ENCODE assay signal across 1 cellular context in the genomic region with DNA sequence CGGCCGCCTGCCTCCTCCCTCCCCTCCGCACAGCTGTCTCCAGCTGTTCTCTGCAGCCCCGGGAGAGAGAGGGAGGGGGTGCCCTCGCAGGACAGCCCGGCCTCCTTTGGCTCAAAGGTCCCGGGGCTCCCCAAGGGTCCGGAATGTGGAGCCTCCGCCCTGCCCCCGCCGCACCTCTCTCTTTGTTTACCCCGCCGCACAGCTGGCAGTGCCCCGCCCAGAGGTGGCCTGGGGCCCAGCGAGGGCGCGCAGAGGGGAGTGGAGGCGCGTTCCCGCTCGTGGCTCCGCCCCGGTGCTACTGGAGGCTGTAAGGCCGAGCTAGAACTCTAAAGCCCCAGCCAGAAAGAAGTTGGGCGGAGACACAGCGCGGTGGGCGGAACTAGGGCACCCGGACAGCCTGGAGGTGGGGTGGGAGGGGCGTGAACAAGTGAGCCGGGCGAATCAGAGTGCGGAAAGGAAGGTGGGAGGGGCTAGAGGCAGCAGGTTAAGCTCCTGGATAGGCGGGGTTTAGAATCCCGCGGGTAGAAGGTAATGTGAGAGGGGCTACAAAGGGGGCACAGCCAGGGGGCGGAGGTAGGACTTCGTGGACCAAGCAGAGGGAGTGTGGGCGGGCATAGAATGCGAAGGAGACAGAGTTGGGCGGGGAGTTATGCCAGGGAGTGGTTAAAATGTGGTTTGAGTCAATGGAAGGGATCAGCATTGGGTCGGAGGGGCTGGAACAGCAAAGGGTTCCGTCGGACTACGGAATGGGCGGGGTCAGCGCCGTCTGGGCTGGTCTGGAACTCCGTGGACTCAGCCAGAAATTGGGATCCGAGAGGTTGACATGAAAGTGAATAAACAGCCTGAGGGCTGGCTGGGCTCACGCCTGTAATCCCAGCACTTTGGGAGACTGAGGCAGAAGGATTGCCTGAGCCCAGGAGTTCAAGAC.
TF ChIP-seq lines count a peak whose summit lies in the region.

No MANE protein-coding gene starts in this region.

TF ChIP-seq in HEK293, 187 proteins besides CTCF, POLR2A, EP300 and RAD21 (continued from another document and continues in another):
- TF ChIP-seq, protein P1, sequence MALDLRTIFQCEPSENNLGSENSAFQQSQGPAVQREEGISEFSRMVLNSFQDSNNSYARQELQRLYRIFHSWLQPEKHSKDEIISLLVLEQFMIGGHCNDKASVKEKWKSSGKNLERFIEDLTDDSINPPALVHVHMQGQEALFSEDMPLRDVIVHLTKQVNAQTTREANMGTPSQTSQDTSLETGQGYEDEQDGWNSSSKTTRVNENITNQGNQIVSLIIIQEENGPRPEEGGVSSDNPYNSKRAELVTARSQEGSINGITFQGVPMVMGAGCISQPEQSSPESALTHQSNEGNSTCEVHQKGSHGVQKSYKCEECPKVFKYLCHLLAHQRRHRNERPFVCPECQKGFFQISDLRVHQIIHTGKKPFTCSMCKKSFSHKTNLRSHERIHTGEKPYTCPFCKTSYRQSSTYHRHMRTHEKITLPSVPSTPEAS (tag by site-specific recombination; IDR thresholded peaks at IDR 0.05) = no peak; the same call in 1 of the 2 replicates
- TF ChIP-seq ZNF776 (tag by site-specific recombination; IDR thresholded peaks at IDR 0.05; ENCODE audit: borderline replicate concordance) (no peak), MYNN (tag by site-specific recombination; IDR thresholded peaks at IDR 0.05; ENCODE audit: borderline replicate concordance) (no peak), KLF9 (tag by site-specific recombination; IDR thresholded peaks at IDR 0.05; ENCODE audit: low read depth) (peak; percentile 99), ZNF792 (tag by site-specific recombination; IDR thresholded peaks at IDR 0.05) (peak; percentile 33; the same call in 1 of the 2 replicates), ZNF530 (tag by site-specific recombination; IDR thresholded peaks at IDR 0.05; ENCODE audit: low read depth) (no peak), ZNF48 (tag by site-specific recombination; IDR thresholded peaks at IDR 0.05) (no peak), KLF16 (tag by site-specific recombination; IDR thresholded peaks at IDR 0.05) (peak; percentile 84), ZNF660 (tag by site-specific recombination; IDR thresholded peaks at IDR 0.05) (peak; percentile 92), ZNF274 (IDR thresholded peaks at IDR 0.05; ENCODE audit: low read length) (no peak), ZNF274 (tag by site-specific recombination; IDR thresholded peaks at IDR 0.05; ENCODE audit: borderline replicate concordance) (0 out of 2 replicates have a peak, but pooled peaks have one; percentile 27), IKZF3 (tag by site-specific recombination; IDR thresholded peaks at IDR 0.05) (peak; percentile 74), SP2 (tag by site-specific recombination; IDR thresholded peaks at IDR 0.05) (peak; percentile 100), ZNF248 (tag by site-specific recombination; IDR thresholded peaks at IDR 0.05) (no peak), ZNF311 (tag by site-specific recombination; IDR thresholded peaks at IDR 0.05; ENCODE audit: borderline replicate concordance) (no peak), ZNF549 (tag by site-specific recombination; IDR thresholded peaks at IDR 0.05) (no peak), ZNF302 (tag by site-specific recombination; IDR thresholded peaks at IDR 0.05; ENCODE audit: low read depth) (no peak), YY1 (tag by site-specific recombination; IDR thresholded peaks at IDR 0.05) (no peak; the same call in 1 of the 2 replicates), MZF1 (tag by site-specific recombination; IDR thresholded peaks at IDR 0.05; ENCODE audit: borderline replicate concordance) (no peak), ZNF629 (tag by site-specific recombination; IDR thresholded peaks at IDR 0.05) (peak; percentile 70), ZNF354C (tag by site-specific recombination; IDR thresholded peaks at IDR 0.05; ENCODE audit: borderline replicate concordance, low read depth) (no peak), ZNF391 (tag by site-specific recombination; IDR thresholded peaks at IDR 0.05; ENCODE audit: borderline replicate concordance, low read depth) (peak; percentile 80), GLI4 (tag by site-specific recombination; IDR thresholded peaks at IDR 0.05) (no peak), ZNF791 (tag by site-specific recombination; IDR thresholded peaks at IDR 0.05) (0 out of 2 replicates have a peak, but pooled peaks have one; percentile 48), ZNF843 (tag by site-specific recombination; IDR thresholded peaks at IDR 0.05) (peak; percentile 56), ZNF600 (tag by site-specific recombination; IDR thresholded peaks at IDR 0.05) (peak; percentile 71), ZBTB17 (tag by site-specific recombination; IDR thresholded peaks at IDR 0.05) (peak; percentile 92), SCRT1 (tag by site-specific recombination; IDR thresholded peaks at IDR 0.05; ENCODE audit: borderline replicate concordance) (0 out of 2 replicates have a peak, but pooled peaks have one; percentile 26), ZNF341 (tag by site-specific recombination; IDR thresholded peaks at IDR 0.05; ENCODE audit: low read depth) (peak; percentile 97), YY2 (tag by site-specific recombination; IDR thresholded peaks at IDR 0.05) (0 out of 2 replicates have a peak, but pooled peaks have one; percentile 27), ZNF121 (tag by site-specific recombination; IDR thresholded peaks at IDR 0.05) (no peak), ZNF76 (tag by site-specific recombination; IDR thresholded peaks at IDR 0.05; ENCODE audit: borderline replicate concordance, low read depth) (peak; percentile 40), OSR2 (tag by site-specific recombination; IDR thresholded peaks at IDR 0.05) (peak; percentile 77), HOXD13 (CRISPR knock-in tag; IDR thresholded peaks at IDR 0.05; ENCODE audit: borderline replicate concordance) (no peak), ZNF561 (tag by site-specific recombination; IDR thresholded peaks at IDR 0.05; ENCODE audit: borderline replicate concordance) (peak; percentile 85), ZNF223 (tag by site-specific recombination; IDR thresholded peaks at IDR 0.05) (peak; percentile 93), ZIC2 (tag by site-specific recombination; IDR thresholded peaks at IDR 0.05) (peak; percentile 100), KLF1 (tag by site-specific recombination; IDR thresholded peaks at IDR 0.05) (peak; percentile 100), ZNF623 (tag by site-specific recombination; IDR thresholded peaks at IDR 0.05) (0 out of 2 replicates have a peak, but pooled peaks have one; percentile 44), TCF7L2 (IDR thresholded peaks at IDR 0.05; ENCODE audit: borderline replicate concordance, low read depth, low read length) (no peak), SALL2 (tag by site-specific recombination; IDR thresholded peaks at IDR 0.05; ENCODE audit: borderline replicate concordance) (no peak), OVOL3 (tag by site-specific recombination; IDR thresholded peaks at IDR 0.05) (peak; percentile 59; the same call in 1 of the 2 replicates)
- TF ChIP-seq, protein P2, sequence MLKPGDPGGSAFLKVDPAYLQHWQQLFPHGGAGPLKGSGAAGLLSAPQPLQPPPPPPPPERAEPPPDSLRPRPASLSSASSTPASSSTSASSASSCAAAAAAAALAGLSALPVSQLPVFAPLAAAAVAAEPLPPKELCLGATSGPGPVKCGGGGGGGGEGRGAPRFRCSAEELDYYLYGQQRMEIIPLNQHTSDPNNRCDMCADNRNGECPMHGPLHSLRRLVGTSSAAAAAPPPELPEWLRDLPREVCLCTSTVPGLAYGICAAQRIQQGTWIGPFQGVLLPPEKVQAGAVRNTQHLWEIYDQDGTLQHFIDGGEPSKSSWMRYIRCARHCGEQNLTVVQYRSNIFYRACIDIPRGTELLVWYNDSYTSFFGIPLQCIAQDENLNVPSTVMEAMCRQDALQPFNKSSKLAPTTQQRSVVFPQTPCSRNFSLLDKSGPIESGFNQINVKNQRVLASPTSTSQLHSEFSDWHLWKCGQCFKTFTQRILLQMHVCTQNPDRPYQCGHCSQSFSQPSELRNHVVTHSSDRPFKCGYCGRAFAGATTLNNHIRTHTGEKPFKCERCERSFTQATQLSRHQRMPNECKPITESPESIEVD (tag by site-specific recombination; IDR thresholded peaks at IDR 0.05) = no peak
- TF ChIP-seq, protein P3, sequence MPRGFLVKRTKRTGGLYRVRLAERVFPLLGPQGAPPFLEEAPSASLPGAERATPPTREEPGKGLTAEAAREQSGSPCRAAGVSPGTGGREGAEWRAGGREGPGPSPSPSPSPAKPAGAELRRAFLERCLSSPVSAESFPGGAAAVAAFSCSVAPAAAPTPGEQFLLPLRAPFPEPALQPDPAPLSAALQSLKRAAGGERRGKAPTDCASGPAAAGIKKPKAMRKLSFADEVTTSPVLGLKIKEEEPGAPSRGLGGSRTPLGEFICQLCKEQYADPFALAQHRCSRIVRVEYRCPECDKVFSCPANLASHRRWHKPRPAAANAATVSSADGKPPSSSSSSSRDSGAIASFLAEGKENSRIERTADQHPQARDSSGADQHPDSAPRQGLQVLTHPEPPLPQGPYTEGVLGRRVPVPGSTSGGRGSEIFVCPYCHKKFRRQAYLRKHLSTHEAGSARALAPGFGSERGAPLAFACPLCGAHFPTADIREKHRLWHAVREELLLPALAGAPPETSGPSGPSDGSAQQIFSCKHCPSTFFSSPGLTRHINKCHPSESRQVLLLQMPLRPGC (tag by site-specific recombination; IDR thresholded peaks at IDR 0.05) = peak; percentile 77; the same call in 1 of the 2 replicates
- TF ChIP-seq, protein P4, sequence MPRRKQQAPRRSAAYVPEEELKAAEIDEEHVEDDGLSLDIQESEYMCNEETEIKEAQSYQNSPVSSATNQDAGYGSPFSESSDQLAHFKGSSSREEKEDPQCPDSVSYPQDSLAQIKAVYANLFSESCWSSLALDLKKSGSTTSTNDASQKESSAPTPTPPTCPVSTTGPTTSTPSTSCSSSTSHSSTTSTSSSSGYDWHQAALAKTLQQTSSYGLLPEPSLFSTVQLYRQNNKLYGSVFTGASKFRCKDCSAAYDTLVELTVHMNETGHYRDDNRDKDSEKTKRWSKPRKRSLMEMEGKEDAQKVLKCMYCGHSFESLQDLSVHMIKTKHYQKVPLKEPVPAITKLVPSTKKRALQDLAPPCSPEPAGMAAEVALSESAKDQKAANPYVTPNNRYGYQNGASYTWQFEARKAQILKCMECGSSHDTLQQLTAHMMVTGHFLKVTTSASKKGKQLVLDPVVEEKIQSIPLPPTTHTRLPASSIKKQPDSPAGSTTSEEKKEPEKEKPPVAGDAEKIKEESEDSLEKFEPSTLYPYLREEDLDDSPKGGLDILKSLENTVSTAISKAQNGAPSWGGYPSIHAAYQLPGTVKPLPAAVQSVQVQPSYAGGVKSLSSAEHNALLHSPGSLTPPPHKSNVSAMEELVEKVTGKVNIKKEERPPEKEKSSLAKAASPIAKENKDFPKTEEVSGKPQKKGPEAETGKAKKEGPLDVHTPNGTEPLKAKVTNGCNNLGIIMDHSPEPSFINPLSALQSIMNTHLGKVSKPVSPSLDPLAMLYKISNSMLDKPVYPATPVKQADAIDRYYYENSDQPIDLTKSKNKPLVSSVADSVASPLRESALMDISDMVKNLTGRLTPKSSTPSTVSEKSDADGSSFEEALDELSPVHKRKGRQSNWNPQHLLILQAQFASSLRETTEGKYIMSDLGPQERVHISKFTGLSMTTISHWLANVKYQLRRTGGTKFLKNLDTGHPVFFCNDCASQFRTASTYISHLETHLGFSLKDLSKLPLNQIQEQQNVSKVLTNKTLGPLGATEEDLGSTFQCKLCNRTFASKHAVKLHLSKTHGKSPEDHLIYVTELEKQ (tag by site-specific recombination; IDR thresholded peaks at IDR 0.05; ENCODE audit: borderline replicate concordance) = peak; percentile 67
- TF ChIP-seq, protein P5, sequence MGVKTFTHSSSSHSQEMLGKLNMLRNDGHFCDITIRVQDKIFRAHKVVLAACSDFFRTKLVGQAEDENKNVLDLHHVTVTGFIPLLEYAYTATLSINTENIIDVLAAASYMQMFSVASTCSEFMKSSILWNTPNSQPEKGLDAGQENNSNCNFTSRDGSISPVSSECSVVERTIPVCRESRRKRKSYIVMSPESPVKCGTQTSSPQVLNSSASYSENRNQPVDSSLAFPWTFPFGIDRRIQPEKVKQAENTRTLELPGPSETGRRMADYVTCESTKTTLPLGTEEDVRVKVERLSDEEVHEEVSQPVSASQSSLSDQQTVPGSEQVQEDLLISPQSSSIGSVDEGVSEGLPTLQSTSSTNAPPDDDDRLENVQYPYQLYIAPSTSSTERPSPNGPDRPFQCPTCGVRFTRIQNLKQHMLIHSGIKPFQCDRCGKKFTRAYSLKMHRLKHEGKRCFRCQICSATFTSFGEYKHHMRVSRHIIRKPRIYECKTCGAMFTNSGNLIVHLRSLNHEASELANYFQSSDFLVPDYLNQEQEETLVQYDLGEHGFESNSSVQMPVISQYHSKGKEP (tag by site-specific recombination; IDR thresholded peaks at IDR 0.05) = peak; percentile 40; the same call in 1 of the 2 replicates
- TF ChIP-seq, protein P6, sequence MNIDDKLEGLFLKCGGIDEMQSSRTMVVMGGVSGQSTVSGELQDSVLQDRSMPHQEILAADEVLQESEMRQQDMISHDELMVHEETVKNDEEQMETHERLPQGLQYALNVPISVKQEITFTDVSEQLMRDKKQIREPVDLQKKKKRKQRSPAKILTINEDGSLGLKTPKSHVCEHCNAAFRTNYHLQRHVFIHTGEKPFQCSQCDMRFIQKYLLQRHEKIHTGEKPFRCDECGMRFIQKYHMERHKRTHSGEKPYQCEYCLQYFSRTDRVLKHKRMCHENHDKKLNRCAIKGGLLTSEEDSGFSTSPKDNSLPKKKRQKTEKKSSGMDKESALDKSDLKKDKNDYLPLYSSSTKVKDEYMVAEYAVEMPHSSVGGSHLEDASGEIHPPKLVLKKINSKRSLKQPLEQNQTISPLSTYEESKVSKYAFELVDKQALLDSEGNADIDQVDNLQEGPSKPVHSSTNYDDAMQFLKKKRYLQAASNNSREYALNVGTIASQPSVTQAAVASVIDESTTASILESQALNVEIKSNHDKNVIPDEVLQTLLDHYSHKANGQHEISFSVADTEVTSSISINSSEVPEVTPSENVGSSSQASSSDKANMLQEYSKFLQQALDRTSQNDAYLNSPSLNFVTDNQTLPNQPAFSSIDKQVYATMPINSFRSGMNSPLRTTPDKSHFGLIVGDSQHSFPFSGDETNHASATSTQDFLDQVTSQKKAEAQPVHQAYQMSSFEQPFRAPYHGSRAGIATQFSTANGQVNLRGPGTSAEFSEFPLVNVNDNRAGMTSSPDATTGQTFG (tag by site-specific recombination; IDR thresholded peaks at IDR 0.05; ENCODE audit: borderline replicate concordance) = no peak
- TF ChIP-seq, protein P7, sequence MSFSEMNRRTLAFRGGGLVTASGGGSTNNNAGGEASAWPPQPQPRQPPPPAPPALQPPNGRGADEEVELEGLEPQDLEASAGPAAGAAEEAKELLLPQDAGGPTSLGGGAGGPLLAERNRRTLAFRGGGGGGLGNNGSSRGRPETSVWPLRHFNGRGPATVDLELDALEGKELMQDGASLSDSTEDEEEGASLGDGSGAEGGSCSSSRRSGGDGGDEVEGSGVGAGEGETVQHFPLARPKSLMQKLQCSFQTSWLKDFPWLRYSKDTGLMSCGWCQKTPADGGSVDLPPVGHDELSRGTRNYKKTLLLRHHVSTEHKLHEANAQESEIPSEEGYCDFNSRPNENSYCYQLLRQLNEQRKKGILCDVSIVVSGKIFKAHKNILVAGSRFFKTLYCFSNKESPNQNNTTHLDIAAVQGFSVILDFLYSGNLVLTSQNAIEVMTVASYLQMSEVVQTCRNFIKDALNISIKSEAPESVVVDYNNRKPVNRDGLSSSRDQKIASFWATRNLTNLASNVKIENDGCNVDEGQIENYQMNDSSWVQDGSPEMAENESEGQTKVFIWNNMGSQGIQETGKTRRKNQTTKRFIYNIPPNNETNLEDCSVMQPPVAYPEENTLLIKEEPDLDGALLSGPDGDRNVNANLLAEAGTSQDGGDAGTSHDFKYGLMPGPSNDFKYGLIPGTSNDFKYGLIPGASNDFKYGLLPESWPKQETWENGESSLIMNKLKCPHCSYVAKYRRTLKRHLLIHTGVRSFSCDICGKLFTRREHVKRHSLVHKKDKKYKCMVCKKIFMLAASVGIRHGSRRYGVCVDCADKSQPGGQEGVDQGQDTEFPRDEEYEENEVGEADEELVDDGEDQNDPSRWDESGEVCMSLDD (tag by site-specific recombination; IDR thresholded peaks at IDR 0.05) = peak; percentile 98
